ENCODE assay signal across 8 cellular contexts in the genomic region with DNA sequence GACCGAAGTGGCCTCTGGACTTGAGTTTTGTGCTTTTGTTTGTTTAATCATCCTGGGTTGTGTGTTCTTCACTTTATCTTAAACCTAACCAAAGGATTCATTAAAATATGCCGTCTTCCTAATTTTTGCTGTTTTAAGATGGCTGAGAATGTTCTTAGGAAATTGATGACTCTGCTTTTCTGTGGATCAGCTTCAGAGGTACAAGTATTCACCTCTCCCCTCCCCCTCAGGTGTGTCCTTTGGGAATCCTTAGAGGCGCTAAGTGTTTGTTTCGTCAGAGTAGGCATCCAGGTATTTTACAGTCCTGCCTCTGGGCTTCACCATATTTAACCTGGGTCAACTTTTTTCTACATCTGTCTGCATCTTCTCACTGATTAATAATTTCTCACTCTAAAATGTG. TPM values are rescaled to one million over a fixed set of nuclear protein-coding genes. Genes with fewer than 3 reads are reported as not detected.
DNase-seq lines count a peak whose midpoint lies in the region; ATAC-seq, FAIRE-seq and TF ChIP-seq lines count a peak whose summit lies in the region.

No MANE protein-coding gene starts in this region.

- no peaks in the 10 kb centered on the region for H4K20me1 ChIP-seq in neural progenitor cell (ENCODE audit: low read depth)

- peak overlapping the region; percentile 83 for H3K27ac Mint-ChIP-seq in neural progenitor cell

- peaks cover 4% of the 10 kb centered on the region for H3K27me3 Mint-ChIP-seq in neural progenitor cell (ENCODE audit: insufficient read depth, low read depth)

- ATAC-seq in HG02678 (IDR thresholded peaks at IDR 0.05; ENCODE audit: unreplicated experiment) (no peak), GM19324 (IDR thresholded peaks at IDR 0.05; ENCODE audit: low FRiP score, unreplicated experiment) (no peak), HG03039 (IDR thresholded peaks at IDR 0.05; ENCODE audit: unreplicated experiment) (no peak)

- H3K9ac ChIP-seq in neural progenitor cell = peak overlapping the region; percentile 70

- no peaks in the 10 kb centered on the region for H3K36me3 ChIP-seq in neural progenitor cell

- TF ChIP-seq CTCF in D721Med (IDR thresholded peaks at IDR 0.05; ENCODE audit: insufficient read depth, missing control alignments) (no peak), dorsolateral prefrontal cortex (IDR thresholded peaks at IDR 0.05 in 54 of 56, conservative IDR thresholded peaks at IDR 0.05 in 2 of 56; ENCODE audit: low read depth in 1 of 56, partially characterized antibody in 56 of 56) (no peak), neural progenitor cell (IDR thresholded peaks at IDR 0.05) (no peak)

- peak overlapping the region; percentile 92 for H3K4me3 Mint-ChIP-seq in neural progenitor cell

- H3K4me3 ChIP-seq in dorsolateral prefrontal cortex (peak overlapping the region; percentile 57 to 97 (median 86)), neural progenitor cell (peak overlapping the region; percentile 69)

- H3K4me1 ChIP-seq in neural progenitor cell = peaks cover 12% of the 10 kb centered on the region

- intact Hi-C loops in dorsolateral prefrontal cortex (cut with DNase I) = loop anchor here in 1 of 2 donors (10.0 kb wide), 1 partner anchor 64 kb away; a partner anchor contains a TSS

- DNase-seq in D721Med (ENCODE audit: insufficient read length, low spot score) (no peak), NCI-H1105 treated with DMSO at 0.1 percent for 48 hours (lab: John Stamatoyannopoulos, UW) (peak; percentile 44), dorsolateral prefrontal cortex (no peak), neural progenitor cell (ENCODE audit: low spot score) (no peak)
- DNase-seq in stimulated activated CD4-positive, alpha-beta T cell treated with anti-CD3 and anti-CD28 coated beads, Interleukin-15, amount 100 ng/mL, for 24 hours = no peak

- peaks cover 14% of the 10 kb centered on the region for H3F3A ChIP-seq in neural progenitor cell (ENCODE audit: low read depth)

- H3K4me2 ChIP-seq in neural progenitor cell = peak overlapping the region; percentile 86

- H3K27me3 ChIP-seq in dorsolateral prefrontal cortex (no peaks in the 10 kb centered on the region), neural progenitor cell (peaks cover 16% of the 10 kb centered on the region)

- H3K36me3 Mint-ChIP-seq in neural progenitor cell = no peaks in the 10 kb centered on the region

- H3K79me2 ChIP-seq in neural progenitor cell (ENCODE audit: low read depth) = peaks cover 23% of the 10 kb centered on the region

- no peaks in the 10 kb centered on the region for H3K9me3 ChIP-seq in neural progenitor cell (ENCODE audit: low read depth)

- H3K27ac ChIP-seq in dorsolateral prefrontal cortex = peak overlapping the region in 34 of 59 donors; percentile 74 to 99 (median 95)
- H3K27ac ChIP-seq in neural progenitor cell = no peak overlapping the region

- peak overlapping the region; percentile 93 for H2AFZ ChIP-seq in neural progenitor cell (replicated peaks)

- peaks cover 28% of the 10 kb centered on the region for H3K4me1 Mint-ChIP-seq in neural progenitor cell

- H3K9me3 Mint-ChIP-seq in neural progenitor cell = peaks cover 2% of the 10 kb centered on the region

- FAIRE-seq in D721Med (lab: Jason Lieb, UNC) = peak; percentile 6

RNA-seq across cellular contexts. Expression of a gene that starts 1.1 kb away (rescaled TPM):
- total RNA-seq in dorsolateral prefrontal cortex (10 to 100 TPM; 11.7 to 28.0 (median 16.8) TPM), neural progenitor cell (ENCODE audit: low replicate concordance) (9.4 and 23.8 TPM in 2 replicates)
